18 cellular contexts compared by ENCODE assay signal in the genomic region with DNA sequence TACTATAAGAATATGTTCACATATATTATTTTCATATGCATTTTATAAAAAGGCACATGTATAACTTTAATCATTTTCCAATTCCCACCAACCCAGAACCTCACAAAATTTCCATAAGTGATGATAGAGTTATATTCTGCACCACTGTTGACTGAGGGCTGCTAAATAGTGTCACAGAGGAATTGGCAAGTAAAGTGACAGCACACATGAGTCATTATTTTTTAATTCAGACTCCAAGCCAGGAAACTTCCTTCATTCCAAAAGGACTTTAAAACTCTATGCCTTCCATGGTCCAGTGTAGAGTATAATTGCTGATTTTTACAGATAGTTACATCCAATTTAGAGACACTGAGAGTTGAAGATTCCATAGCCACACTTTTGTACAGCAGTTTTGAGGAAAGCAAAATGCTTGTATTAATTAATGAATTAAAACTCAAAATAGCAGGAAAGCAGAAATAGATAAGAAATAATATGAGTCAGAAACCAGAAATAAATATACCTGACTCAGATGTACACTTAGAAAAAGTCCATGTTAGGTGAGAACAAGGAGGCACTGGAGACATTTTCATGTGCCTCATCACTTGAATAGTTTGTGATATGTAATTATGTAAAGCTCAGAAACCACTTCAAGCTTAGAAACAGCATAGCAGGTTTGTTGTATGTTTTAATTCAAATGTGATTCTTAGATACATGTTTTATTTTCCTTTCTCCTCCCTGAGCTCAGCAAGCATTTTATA.
DNase-seq lines count a peak whose midpoint lies in the region; ATAC-seq and TF ChIP-seq lines count a peak whose summit lies in the region.
"Had no signal": no experiment of that assay in that cellular context is flagged by ENCODE, and none has a peak within 500 bp of the region (broad histone marks: within the 10 kb centered on the region; RNA-seq: fewer than 3 reads in every experiment).

No MANE protein-coding gene starts in this region.

- intact Hi-C loops in heart left ventricle (cut with DNase I) = no loop called here
- intact Hi-C loops in left ventricle myocardium inferior (cut with micrococcal nuclease) = no loop called here
- intact Hi-C loops in A673 (cut with micrococcal nuclease; ENCODE audit: unreplicated experiment) = no loop called here
- intact Hi-C loops in body of pancreas (cut with DNase I) = no loop called here

- H3K4me1 Mint-ChIP-seq in T-helper 2 cell treated with Interferon-gamma antibody and Interleukin-4, amounts not matched to agents 5 μg/mL and 100 μg/mL, for 36 hours (ENCODE audit: low read depth) = no peaks in the 10 kb centered on the region
- H3K4me1 Mint-ChIP-seq: B cell; CD4-positive, CD25-positive, alpha-beta regulatory T cell had no signal

- peak overlapping the region in 5 of 12 donors; percentile 5 to 52 (median 21) for H3K27ac ChIP-seq in heart left ventricle
- no peak overlapping the region for H3K27ac ChIP-seq in left ventricle myocardium inferior (replicated peaks)
- no peak overlapping the region for H3K27ac ChIP-seq in A673 (ENCODE audit: low read depth, low read length, poor library complexity, severe bottlenecking)
- no peak overlapping the region for H3K27ac ChIP-seq in body of pancreas
- H3K27ac ChIP-seq: BLaER1, C4-2B had no signal

- TF ChIP-seq CTCF in heart left ventricle (IDR thresholded peaks at IDR 0.05) = no peak
- no peak for TF ChIP-seq CTCF in left ventricle myocardium inferior (IDR thresholded peaks at IDR 0.05; ENCODE audit: borderline replicate concordance)
- no peak for TF ChIP-seq CTCF in A673 (conservative IDR thresholded peaks at IDR 0.05; ENCODE audit: low read depth, low read length)
- no peak for TF ChIP-seq CTCF in body of pancreas (IDR thresholded peaks at IDR 0.05)

- peak in 3 of 4 donors; percentile 79 to 87 (median 82) for ATAC-seq in heart left ventricle
- peak; percentile 33 for ATAC-seq in body of pancreas
- ATAC-seq: CD8-positive, alpha-beta T cell had no signal

- POLR2A ChIA-PET in A673 (lab: Charles Lee; ENCODE audit: low non-redundant PET) = no interaction called here

- H3K9me3 ChIP-seq in heart left ventricle = no peaks in the 10 kb centered on the region
- no peaks in the 10 kb centered on the region for H3K9me3 ChIP-seq in left ventricle myocardium inferior (replicated peaks)
- H3K9me3 ChIP-seq in A673 (ENCODE audit: low read depth, low read length, poor library complexity, severe bottlenecking) = no peaks in the 10 kb centered on the region
- H3K9me3 ChIP-seq in body of pancreas = no peaks in the 10 kb centered on the region
- H3K9me3 ChIP-seq: BLaER1, Caco-2, HAP-1 had no signal

- no peaks in the 10 kb centered on the region for H3K27me3 ChIP-seq in heart left ventricle
- no peaks in the 10 kb centered on the region for H3K27me3 ChIP-seq in left ventricle myocardium inferior (ENCODE audit: low read depth)
- H3K27me3 ChIP-seq in A673 (replicated peaks; ENCODE audit: insufficient read depth, low read depth, low read length, poor library complexity) = no peaks in the 10 kb centered on the region
- no peaks in the 10 kb centered on the region for H3K27me3 ChIP-seq in body of pancreas
- H3K27me3 ChIP-seq: BLaER1 had no signal

- TF ChIP-seq POLR2A in heart left ventricle (IDR thresholded peaks at IDR 0.05) (no peak), body of pancreas (IDR thresholded peaks at IDR 0.05) (no peak)

- no peaks in the 10 kb centered on the region for H3K36me3 ChIP-seq in heart left ventricle
- H3K36me3 ChIP-seq in left ventricle myocardium inferior = no peaks in the 10 kb centered on the region
- H3K36me3 ChIP-seq in A673 (ENCODE audit: insufficient read depth, low read length, poor library complexity, severe bottlenecking) = no peaks in the 10 kb centered on the region
- H3K36me3 ChIP-seq in body of pancreas (replicated peaks in 1 of 2; ENCODE audit: insufficient read depth in 1 of 2, low read depth in 2 of 2) = no peaks in the 10 kb centered on the region
- H3K36me3 ChIP-seq: BLaER1, HAP-1 had no signal

- no peak overlapping the region for H3K4me3 ChIP-seq in heart left ventricle
- no peak overlapping the region for H3K4me3 ChIP-seq in left ventricle myocardium inferior
- no peak overlapping the region for H3K4me3 ChIP-seq in A673 (ENCODE audit: low read depth, low read length, poor library complexity, severe bottlenecking)
- no peak overlapping the region for H3K4me3 ChIP-seq in body of pancreas
- H3K4me3 ChIP-seq: BLaER1, HAP-1 had no signal

- H3K36me3 Mint-ChIP-seq in T-helper 2 cell treated with Interferon-gamma antibody and Interleukin-4, amounts not matched to agents 5 μg/mL and 100 μg/mL, for 36 hours (ENCODE audit: low read depth) = no peaks in the 10 kb centered on the region
- H3K36me3 Mint-ChIP-seq: CD4-positive, CD25-positive, alpha-beta regulatory T cell; CD8-positive, alpha-beta T cell had no signal

- no peak overlapping the region for H3K4me3 Mint-ChIP-seq in T-helper 2 cell treated with Interferon-gamma antibody and Interleukin-4, amounts not matched to agents 5 μg/mL and 100 μg/mL, for 36 hours
- H3K4me3 Mint-ChIP-seq: B cell; CD4-positive, CD25-positive, alpha-beta regulatory T cell; CD8-positive, alpha-beta T cell; HFFc6 had no signal

- H3K4me1 ChIP-seq in heart left ventricle (peaks cover 0 to 7% (median 6%) of the 10 kb centered on the region in 12 donors), left ventricle myocardium inferior (peaks cover 19% of the 10 kb centered on the region), A673 (ENCODE audit: insufficient read depth, low read length, poor library complexity, severe bottlenecking) (peaks cover 2% of the 10 kb centered on the region), body of pancreas (no peaks in the 10 kb centered on the region)
- H3K4me1 ChIP-seq: Caco-2, HAP-1 had no signal

- DNase-seq in heart left ventricle (no peak), left ventricle myocardium inferior (no peak), A673 (ENCODE audit: low spot score) (peak; percentile 56), NCI-H69 (lab: John Stamatoyannopoulos, UW) (peak; percentile 32), body of pancreas (no peak), kidney glomerular epithelial cell (lab: John Stamatoyannopoulos, UW) (no peak)
- no peak for DNase-seq in T-helper 2 cell treated with Interferon-gamma antibody and Interleukin-4, amounts not matched to agents 5 μg/mL and 100 μg/mL, for 36 hours (ENCODE audit: low spot score)
- DNase-seq: Caco-2; CD4-positive, CD25-positive, alpha-beta regulatory T cell; CD8-positive, alpha-beta T cell; DMS153; DND-41; GOT3; HFFc6 had no signal

- H3K27me3 Mint-ChIP-seq in T-helper 2 cell treated with Interferon-gamma antibody and Interleukin-4, amounts not matched to agents 5 μg/mL and 100 μg/mL, for 36 hours (ENCODE audit: low read depth) = no peaks in the 10 kb centered on the region
- H3K27me3 Mint-ChIP-seq: B cell; CD4-positive, CD25-positive, alpha-beta regulatory T cell had no signal

- BruUV-seq in A673 (replicated peaks; lab: Mats Ljungman, UMichigan) = no TSS peak

- no peaks in the 10 kb centered on the region for H3K9me3 Mint-ChIP-seq in T-helper 2 cell treated with Interferon-gamma antibody and Interleukin-4, amounts not matched to agents 5 μg/mL and 100 μg/mL, for 36 hours
- H3K9me3 Mint-ChIP-seq: CD4-positive, CD25-positive, alpha-beta regulatory T cell; CD8-positive, alpha-beta T cell had no signal

- CTCF ChIA-PET in A673 (lab: Charles Lee) = no interaction called here

- no peak overlapping the region for H3K27ac Mint-ChIP-seq in T-helper 2 cell treated with Interferon-gamma antibody and Interleukin-4, amounts not matched to agents 5 μg/mL and 100 μg/mL, for 36 hours
- H3K27ac Mint-ChIP-seq: B cell; CD4-positive, CD25-positive, alpha-beta regulatory T cell; CD8-positive, alpha-beta T cell; HFFc6 had no signal

Comparison
In these comparisons a context has a peak if more than half of its experiments do, and no peak if none do; other contexts are left out.
1. DNase-seq: peak in A673 (single experiment) and NCI-H69 (single experiment); none in heart left ventricle (0 of 5), left ventricle myocardium inferior (single experiment), body of pancreas (0 of 4), kidney glomerular epithelial cell (single experiment) and T-helper 2 cell treated with Interferon-gamma antibody and Interleukin-4, amounts not matched to agents 5 μg/mL and 100 μg/mL, for 36 hours (single experiment).